Comparison of ENCODE assay signal across 9 cellular contexts in the genomic region with DNA sequence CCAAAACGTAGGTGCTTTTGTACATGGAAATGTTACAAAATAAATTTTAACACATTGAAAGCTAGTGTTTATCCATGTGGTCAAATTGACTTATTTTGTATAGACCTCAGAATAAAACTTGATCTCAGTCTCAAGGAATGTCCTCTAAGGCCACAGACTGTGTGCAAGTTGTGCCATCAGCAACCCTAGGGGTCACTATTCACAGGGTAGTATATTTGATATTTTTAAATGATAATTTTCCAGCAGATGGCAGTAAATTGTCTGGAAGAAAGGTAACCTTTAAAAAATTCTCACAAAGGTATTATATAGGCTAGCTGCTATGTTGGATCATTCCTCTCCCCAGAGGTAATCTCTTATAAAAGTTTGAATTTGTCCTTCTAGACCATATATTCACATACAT. TPM values are rescaled to one million over a fixed set of nuclear protein-coding genes. Genes with fewer than 3 reads are reported as not detected.
A peak's percentile ranks its signal among the peaks of the same experiment; 100 is the strongest.
DNase-seq lines count a peak whose midpoint lies in the region; ATAC-seq, FAIRE-seq and TF ChIP-seq lines count a peak whose summit lies in the region.
"Had no signal": no experiment of that assay in that cellular context is flagged by ENCODE, and none has a peak within 500 bp of the region (broad histone marks: within the 10 kb centered on the region; RNA-seq: fewer than 3 reads in every experiment).

No MANE protein-coding gene starts in this region.

- no peaks in the 10 kb centered on the region for H3K27me3 ChIP-seq in HepG2 (ENCODE audit: control insufficient read depth in 1 of 2, insufficient read depth in 2 of 2, low read length in 2 of 2)
- H3K27me3 ChIP-seq: upper lobe of left lung had no signal

- H2AFZ ChIP-seq in HepG2 (ENCODE audit: low read length), result peak overlapping the region; percentile 37

- in situ Hi-C loops in HepG2 (cut with HindIII; ENCODE audit: extremely low pct_ligation_motif_present, low pct_unique_long_range_greater_than_20kb), result loop anchor here (25.0 kb wide), 1 partner anchor 391 kb away; no protein-coding TSS in a partner anchor

- peak overlapping the region; percentile 74 for H3K4me2 ChIP-seq in HepG2 (ENCODE audit: low read depth, low read length)

- H3K9ac ChIP-seq in HepG2 (ENCODE audit: insufficient read depth, low read depth, low read length), result peak overlapping the region; percentile 28; the same call in 1 of the 2 replicates

- CTCF ChIA-PET in HepG2 (lab: Yijun Ruan, JAX; ENCODE audit: low intra/inter-chr PET ratio, low total read pairs), result interaction anchor here (0.7 to 2.3 kb wide), 3 partner anchors 85 to 91 kb away, joined by 3 to 20 read pairs (median 6); no protein-coding TSS in a partner anchor
- CTCF ChIA-PET in WTC11 (lab: Charles Lee), result no interaction called here

- TF ChIP-seq CTCF in HepG2 (CRISPR knock-in tag; IDR thresholded peaks at IDR 0.05), result peak; percentile 51
- no peak for TF ChIP-seq CTCF in WTC11 (IDR thresholded peaks at IDR 0.05)

- no peaks in the 10 kb centered on the region for H4K20me1 ChIP-seq in HepG2 (ENCODE audit: insufficient read depth, low read length)

- peaks cover 21% of the 10 kb centered on the region for H3K4me1 ChIP-seq in HepG2 (ENCODE audit: insufficient read depth, low read length)
- H3K4me1 ChIP-seq: upper lobe of left lung had no signal

- no peaks in the 10 kb centered on the region for H3K36me3 ChIP-seq in HepG2 (replicated peaks in 1 of 2; ENCODE audit: control insufficient read depth in 1 of 2, insufficient read depth in 2 of 2, low read length in 2 of 2)
- H3K36me3 ChIP-seq: upper lobe of left lung had no signal

- intact Hi-C loops in HepG2 (cut with micrococcal nuclease; ENCODE audit: unreplicated experiment), result loop anchor here (1.0 to 2.0 kb wide), 2 partner anchors 74 to 87 kb away; no protein-coding TSS in a partner anchor

- TF ChIP-seq EP300 in HepG2 (IDR thresholded peaks at IDR 0.05; ENCODE audit: low read depth in 2 of 2, low read length in 2 of 2) (no peak), HepG2 (CRISPR knock-in tag; IDR thresholded peaks at IDR 0.05; ENCODE audit: borderline replicate concordance) (no peak)

- H3K79me2 ChIP-seq in HepG2 (ENCODE audit: insufficient read depth, low read length), result no peaks in the 10 kb centered on the region

- peak overlapping the region in 2 of 3 experiments; percentile 58 to 64; a peak in 4 of 6 replicates for H3K4me3 ChIP-seq in HepG2 (replicated peaks in 1 of 3; ENCODE audit: insufficient read depth in 1 of 3, low read depth in 2 of 3, low read length in 3 of 3)
- H3K4me3 ChIP-seq: upper lobe of left lung had no signal

- BruUV-seq in HepG2 (replicated peaks; lab: Mats Ljungman, UMichigan), result no TSS peak

- H3K27me3 Mint-ChIP-seq in WTC11 (ENCODE audit: low read depth), result no peaks in the 10 kb centered on the region

- H3K4me1 Mint-ChIP-seq in WTC11, result peaks cover 6% of the 10 kb centered on the region; the same call in 1 of the 2 replicates

- ATAC-seq in HepG2, result peak; percentile 79
- ATAC-seq in WTC11, result no peak

- WGBS in HepG2 (ENCODE audit: low lambda C conversion rate), result 0% methylated on average over 1 of the region's 1 CpG

- H3K27ac ChIP-seq in HepG2 (ENCODE audit: extremely low read length, insufficient read depth, low read length), result no peak overlapping the region
- H3K27ac ChIP-seq: upper lobe of left lung had no signal

- TF ChIP-seq RAD21 in HepG2 (CRISPR knock-in tag; IDR thresholded peaks at IDR 0.05), result no peak

- no peak overlapping the region for H3K4me3 Mint-ChIP-seq in WTC11

- DNase-seq in DMS53 treated with DMSO at 0.1 percent for 48 hours (lab: John Stamatoyannopoulos, UW; ENCODE audit: unreplicated experiment), result peak; percentile 56
- DNase-seq in HTR-8/SVneo (ENCODE audit: insufficient read length, low spot score), result peak; percentile 31
- DNase-seq in SW480 (ENCODE audit: low spot score), result peak; percentile 47
- peak; percentile 49 for DNase-seq in HepG2 (ENCODE audit: low spot score)
- no peak for DNase-seq in nucleus accumbens (lab: John Stamatoyannopoulos, UW)
- no peak for DNase-seq in stimulated activated CD4-positive, alpha-beta T cell treated with anti-CD3 and anti-CD28 coated beads, Interleukin-12 subunit alpha, Interleukin-12 subunit beta, amount 100 ng/mL, for 4 hours
- no peak for DNase-seq in NCI-H2107 treated with DMSO at 0.1 percent for 48 hours (lab: John Stamatoyannopoulos, UW; ENCODE audit: unreplicated experiment)
- DNase-seq in WTC11 (ENCODE audit: low spot score), result no peak

- H3K9me3 ChIP-seq in HepG2 (ENCODE audit: low read length), result no peaks in the 10 kb centered on the region
- H3K9me3 ChIP-seq: upper lobe of left lung had no signal

- H3K9me3 Mint-ChIP-seq in WTC11, result peaks cover 3% of the 10 kb centered on the region; the same call in 1 of the 2 replicates

- POLR2A ChIA-PET in HepG2 (lab: Yijun Ruan, JAX) (interaction anchor here (0.8 to 1.4 kb wide), 3 partner anchors 78 to 86 kb away, joined by 3 to 4 read pairs (median 3); a partner anchor contains a TSS), WTC11 (lab: Charles Lee) (no interaction called here)

- no peak overlapping the region for H3K27ac Mint-ChIP-seq in WTC11

- no peak for TF ChIP-seq POLR2A in HepG2 (IDR thresholded peaks at IDR 0.05; ENCODE audit: insufficient read depth in 1 of 2, low read depth in 2 of 2, low read length in 2 of 2)

- H3K36me3 Mint-ChIP-seq in WTC11, result no peaks in the 10 kb centered on the region; the same call in 1 of the 2 replicates

- no peak for FAIRE-seq in HTR-8/SVneo (lab: Jason Lieb, UNC)
- peak; percentile 36 for FAIRE-seq in HepG2 (lab: Jason Lieb, UNC)

TF ChIP-seq in HepG2, 621 proteins besides CTCF, POLR2A, EP300 and RAD21 (continues in another document):
- TF ChIP-seq GPN1 (CRISPR knock-in tag; IDR thresholded peaks at IDR 0.05; ENCODE audit: borderline replicate concordance) (no peak), BRD4 (CRISPR knock-in tag; IDR thresholded peaks at IDR 0.05) (no peak), MLLT10 (CRISPR knock-in tag; IDR thresholded peaks at IDR 0.05) (no peak), ZNF652 (CRISPR knock-in tag; IDR thresholded peaks at IDR 0.05; ENCODE audit: borderline replicate concordance, low read depth) (0 out of 2 replicates have a peak, but pooled peaks have one; percentile 9), SPEN (CRISPR knock-in tag; IDR thresholded peaks at IDR 0.05; ENCODE audit: low read depth) (no peak), ZNF33B (CRISPR knock-in tag; IDR thresholded peaks at IDR 0.05) (no peak)
- TF ChIP-seq, protein P1, sequence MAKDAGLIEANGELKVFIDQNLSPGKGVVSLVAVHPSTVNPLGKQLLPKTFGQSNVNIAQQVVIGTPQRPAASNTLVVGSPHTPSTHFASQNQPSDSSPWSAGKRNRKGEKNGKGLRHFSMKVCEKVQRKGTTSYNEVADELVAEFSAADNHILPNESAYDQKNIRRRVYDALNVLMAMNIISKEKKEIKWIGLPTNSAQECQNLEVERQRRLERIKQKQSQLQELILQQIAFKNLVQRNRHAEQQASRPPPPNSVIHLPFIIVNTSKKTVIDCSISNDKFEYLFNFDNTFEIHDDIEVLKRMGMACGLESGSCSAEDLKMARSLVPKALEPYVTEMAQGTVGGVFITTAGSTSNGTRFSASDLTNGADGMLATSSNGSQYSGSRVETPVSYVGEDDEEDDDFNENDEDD (CRISPR knock-in tag; IDR thresholded peaks at IDR 0.05; ENCODE audit: borderline replicate concordance), result no peak

TF ChIP-seq in WTC11, 78 proteins besides CTCF, POLR2A, EP300 and RAD21 (continues in another document):
- TF ChIP-seq NR3C1 (CRISPR knock-in tag; conservative IDR thresholded peaks at IDR 0.05; ENCODE audit: low read depth), result no peak

RNA-seq across cellular contexts. Expression of a gene that starts 12.9 kb away (rescaled TPM):
- 26.0 and 43.1 TPM in 2 replicates for total RNA-seq in HepG2 (2016; rRNA removed; fragmentation: Illumina TruSeq; extraction: Trizol)
- 11.0 and 13.9 TPM in 2 replicates for total RNA-seq in HepG2 (2016; cell fraction: cytosol; rRNA removed; fragmentation: Illumina TruSeq; extraction: Trizol; ENCODE audit: low read depth)
- 26.8 and 44.6 TPM in 2 replicates for total RNA-seq in HepG2 (2016; cell fraction: insoluble cytoplasmic fraction; rRNA removed; fragmentation: Illumina TruSeq; extraction: Trizol)
- total RNA-seq in HepG2 (2016; cell fraction: membrane; rRNA removed; fragmentation: Illumina TruSeq; extraction: Trizol), result 36.5 and 37.9 TPM in 2 replicates
- 14.2 and 18.3 TPM in 2 replicates for total RNA-seq in HepG2 (2016; cell fraction: nucleus; rRNA removed; fragmentation: Illumina TruSeq; extraction: Trizol)
- polyA plus RNA-seq in HepG2 (2011; rRNA removed), result 18.6 and 27.6 TPM in 2 replicates
- polyA plus RNA-seq in HepG2 (2011; cell fraction: cytosol; rRNA removed), result 13.8 and 23.3 TPM in 2 replicates
- polyA plus RNA-seq in HepG2 (2011; cell fraction: nucleus; rRNA removed), result 5.2 and 8.7 TPM in 2 replicates
- 32.4 and 42.5 TPM in 2 replicates for polyA plus RNA-seq in HepG2 (2012)
- polyA plus RNA-seq in HepG2 (2016; cell fraction: cytosol; fragmentation: Illumina TruSeq; extraction: Trizol; ENCODE audit: low read depth), result 19.2 and 21.4 TPM in 2 replicates
- polyA plus RNA-seq in HepG2 (2016; cell fraction: insoluble cytoplasmic fraction; fragmentation: Illumina TruSeq; extraction: Trizol; ENCODE audit: low read depth), result 55.9 and 58.7 TPM in 2 replicates
- polyA plus RNA-seq in HepG2 (2016; cell fraction: membrane; fragmentation: Illumina TruSeq; extraction: Trizol; ENCODE audit: low read depth), result 39.2 and 40.3 TPM in 2 replicates
- polyA plus RNA-seq in HepG2 (2016; cell fraction: nucleus; fragmentation: Illumina TruSeq; extraction: Trizol; ENCODE audit: insufficient read depth, low read depth), result 28.8 and 32.3 TPM in 2 replicates
- polyA minus RNA-seq in HepG2 (2011; rRNA and poly(A)+ RNA removed; ENCODE audit: low replicate concordance), result 1.4 and 7.6 TPM in 2 replicates
- polyA minus RNA-seq in HepG2 (2011; cell fraction: cytosol; rRNA and poly(A)+ RNA removed), result 18.6 and 21.0 TPM in 2 replicates
- 12.9 and 18.8 TPM in 2 replicates for polyA minus RNA-seq in HepG2 (2011; cell fraction: nucleus; rRNA and poly(A)+ RNA removed)
- total RNA-seq in WTC11 (2021), result 10.8 to 13.3 TPM (median 12.5 TPM) in 3 replicates

Comparison
In these comparisons a context has a peak if more than half of its experiments do, and no peak if none do; other contexts are left out.
1. DNase-seq: peak in DMS53 treated with DMSO at 0.1 percent for 48 hours (single experiment), HTR-8/SVneo (single experiment), SW480 (single experiment) and HepG2 (single experiment); none in nucleus accumbens (0 of 56), stimulated activated CD4-positive, alpha-beta T cell treated with anti-CD3 and anti-CD28 coated beads, Interleukin-12 subunit alpha, Interleukin-12 subunit beta, amount 100 ng/mL, for 4 hours (single experiment), NCI-H2107 treated with DMSO at 0.1 percent for 48 hours (single experiment) and WTC11 (single experiment).